7 cellular contexts compared by ENCODE assay signal in the genomic region with DNA sequence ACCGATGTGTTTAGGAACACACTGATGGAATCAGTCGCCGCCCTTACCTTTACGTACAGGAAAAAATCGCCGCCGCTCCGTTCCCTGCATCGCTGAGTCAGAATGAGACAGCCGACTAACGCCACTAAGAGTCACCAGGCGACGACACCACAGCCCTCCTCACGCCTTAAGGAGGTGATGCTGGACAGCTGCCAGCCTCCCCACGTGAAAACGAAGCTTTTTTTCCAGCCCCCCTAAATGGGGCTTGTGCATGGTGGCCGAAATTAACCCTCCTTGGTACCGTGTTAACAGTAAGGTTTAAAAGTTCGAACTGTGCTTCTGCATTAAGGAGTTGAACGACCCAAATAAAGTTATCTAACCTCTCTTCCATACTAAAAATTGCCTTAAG. TPM values are rescaled to one million over a fixed set of nuclear protein-coding genes. Genes with fewer than 3 reads are reported as not detected.
DNase-seq lines count a peak whose midpoint lies in the region; ATAC-seq and TF ChIP-seq lines count a peak whose summit lies in the region.

No MANE protein-coding gene starts in this region.

- H3K4me3 Mint-ChIP-seq in activated T-helper 17 cell treated with anti-CD3 and anti-CD28 coated beads, Interleukin-2, amount 50 U/mL, for 72 hours, result peak overlapping the region; percentile 96
- peak overlapping the region; percentile 86 for H3K4me3 Mint-ChIP-seq in osteocyte (ENCODE audit: unreplicated experiment)

- H3K9me3 ChIP-seq in gastroesophageal sphincter (no peaks in the 10 kb centered on the region), tibial artery (no peaks in the 10 kb centered on the region)

- TF ChIP-seq POLR2A in gastroesophageal sphincter (IDR thresholded peaks at IDR 0.05), result no peak

- H3K27me3 ChIP-seq in gastroesophageal sphincter, result no peaks in the 10 kb centered on the region
- H3K27me3 ChIP-seq in tibial artery, result no peaks in the 10 kb centered on the region

- H3K4me1 ChIP-seq in gastroesophageal sphincter (peaks cover 0 to 41% (median 13%) of the 10 kb centered on the region in 3 donors), tibial artery (peaks cover 0 to 37% (median 25%) of the 10 kb centered on the region in 4 donors)

- DNase-seq in OCI-M1 (lab: John Stamatoyannopoulos, UW), result peak; percentile 61
- no peak for DNase-seq in osteocyte (ENCODE audit: extremely low spot score, unreplicated experiment)
- no peak for DNase-seq in tibial artery

- H3K4me1 Mint-ChIP-seq in activated T-helper 17 cell treated with anti-CD3 and anti-CD28 coated beads, Interleukin-2, amount 50 U/mL, for 72 hours, result peaks cover 35% of the 10 kb centered on the region
- H3K4me1 Mint-ChIP-seq in osteocyte (ENCODE audit: unreplicated experiment), result peaks cover 30% of the 10 kb centered on the region

- peaks cover 5 to 49% of the 10 kb centered on the region in 2 donors for H3K36me3 ChIP-seq in gastroesophageal sphincter
- H3K36me3 ChIP-seq in tibial artery, result peaks cover 12 to 39% (median 31%) of the 10 kb centered on the region in 3 donors

- TF ChIP-seq EP300 in gastroesophageal sphincter (IDR thresholded peaks at IDR 0.05), result no peak

- no peak for TF ChIP-seq CTCF in gastroesophageal sphincter (IDR thresholded peaks at IDR 0.05)
- no peak for TF ChIP-seq CTCF in osteocyte (IDR thresholded peaks at IDR 0.05)
- no peak for TF ChIP-seq CTCF in tibial artery (IDR thresholded peaks at IDR 0.05)

- ATAC-seq in GM18519 (IDR thresholded peaks at IDR 0.05; ENCODE audit: low FRiP score, unreplicated experiment), result peak; percentile 37
- peak; percentile 62 for ATAC-seq in HG02852 (IDR thresholded peaks at IDR 0.05; ENCODE audit: unreplicated experiment)
- ATAC-seq in activated T-helper 17 cell treated with anti-CD3 and anti-CD28 coated beads, Interleukin-2, amount 50 U/mL, for 72 hours (replicated peaks), result peak; percentile 86
- ATAC-seq in gastroesophageal sphincter, result peak; percentile 22

- intact Hi-C loops in tibial artery (cut with DNase I; ENCODE audit: low total_unique reads), result no loop called here

- no peaks in the 10 kb centered on the region for H3K27me3 Mint-ChIP-seq in activated T-helper 17 cell treated with anti-CD3 and anti-CD28 coated beads, Interleukin-2, amount 50 U/mL, for 72 hours
- H3K27me3 Mint-ChIP-seq in osteocyte (ENCODE audit: unreplicated experiment), result no peaks in the 10 kb centered on the region

- H3K9me3 Mint-ChIP-seq in activated T-helper 17 cell treated with anti-CD3 and anti-CD28 coated beads, Interleukin-2, amount 50 U/mL, for 72 hours, result no peaks in the 10 kb centered on the region
- no peaks in the 10 kb centered on the region for H3K9me3 Mint-ChIP-seq in osteocyte (ENCODE audit: unreplicated experiment)

- H3K36me3 Mint-ChIP-seq in activated T-helper 17 cell treated with anti-CD3 and anti-CD28 coated beads, Interleukin-2, amount 50 U/mL, for 72 hours (ENCODE audit: low read depth), result peaks cover 67% of the 10 kb centered on the region
- H3K36me3 Mint-ChIP-seq in osteocyte (ENCODE audit: unreplicated experiment), result peaks cover 26% of the 10 kb centered on the region

- WGBS in gastroesophageal sphincter (ENCODE audit: low coverage in 1 of 2), 2 donors, result 0 to 2% methylated on average over 12 to 15 of the region's 20 CpGs

- H3K27ac ChIP-seq in gastroesophageal sphincter, result peak overlapping the region; percentile 78 to 96 (median 92)
- peak overlapping the region; percentile 94 to 96 for H3K27ac ChIP-seq in tibial artery

- H3K27ac Mint-ChIP-seq in activated T-helper 17 cell treated with anti-CD3 and anti-CD28 coated beads, Interleukin-2, amount 50 U/mL, for 72 hours, result peak overlapping the region; percentile 99
- H3K27ac Mint-ChIP-seq in osteocyte (ENCODE audit: unreplicated experiment), result peak overlapping the region; percentile 99

- H3K4me3 ChIP-seq in gastroesophageal sphincter, result peak overlapping the region; percentile 85 to 92
- peak overlapping the region; percentile 88 to 94 for H3K4me3 ChIP-seq in tibial artery

RNA-seq across cellular contexts. Expression of gene DNTTIP2, which starts 0.5 kb away (rescaled TPM):
- 10 to 100 TPM; 62.9 to 79.5 TPM for total RNA-seq in activated T-helper 17 cell treated with anti-CD3 and anti-CD28 coated beads, Interleukin-2, amount 50 U/mL, for 72 hours
- total RNA-seq in gastroesophageal sphincter, result 10 to 100 TPM; 30.6 to 42.2 (median 40.3) TPM
- total RNA-seq in osteocyte, result 48.0 and 49.4 TPM in 2 replicates

RNA-seq across cellular contexts. Expression of gene GCLM, which starts 30.7 kb away (rescaled TPM):
- 10 to 100 TPM; 15.4 to 31.1 TPM for total RNA-seq in activated T-helper 17 cell treated with anti-CD3 and anti-CD28 coated beads, Interleukin-2, amount 50 U/mL, for 72 hours
- total RNA-seq in gastroesophageal sphincter (10 to 100 TPM in 1 of 4 donors, 1 to 10 TPM in 3; 7.4 to 14.1 (median 8.7) TPM), osteocyte (17.5 and 17.7 TPM in 2 replicates)

Comparison
In these comparisons a context has a peak if more than half of its experiments do, and no peak if none do; other contexts are left out.
1. ATAC-seq: peak in every context shown above with its lines; median percentile 86 in activated T-helper 17 cell treated with anti-CD3 and anti-CD28 coated beads, Interleukin-2, amount 50 U/mL, for 72 hours; 62 in HG02852; 37 in GM18519; 22 in gastroesophageal sphincter.